8 cellular contexts compared by ENCODE assay signal in genomic region chr16:11977206-11978041, GRCh38. TPM values are rescaled to one million over a fixed set of nuclear protein-coding genes. Genes with fewer than 3 reads are reported as not detected.
DNase-seq lines count a peak whose midpoint lies in the region; TF ChIP-seq lines count a peak whose summit lies in the region.

No MANE protein-coding gene starts in this region.

- H3K4me2 ChIP-seq in BLaER1, result peak overlapping the region; percentile 98

- 0 out of 2 replicates have a peak, but pooled peaks cover 16% of the 10 kb centered on the region for H4K20me1 ChIP-seq in BLaER1

- H3K27ac ChIP-seq in BLaER1 (peak overlapping the region; percentile 87), HUES64 (ENCODE audit: low read depth, low read length) (no peak overlapping the region), iPS-18a (ENCODE audit: low read length) (no peak overlapping the region), spleen (peak overlapping the region; percentile 74 to 91 (median 82))

- intact Hi-C loops in spleen (cut with DNase I; ENCODE audit: low total_unique reads), result loop anchor here (10.0 kb wide), 1 partner anchor 87 kb away; no protein-coding TSS in a partner anchor

- H3K27me3 ChIP-seq in BLaER1 (no peaks in the 10 kb centered on the region), HUES64 (ENCODE audit: insufficient read depth, low read length) (no peaks in the 10 kb centered on the region), iPS-18a (ENCODE audit: control insufficient read depth, insufficient read depth, low read length) (no peaks in the 10 kb centered on the region), spleen (replicated peaks in 1 of 7) (no peaks in the 10 kb centered on the region)

- H3K4me1 ChIP-seq in BLaER1, result peaks cover 42% of the 10 kb centered on the region
- H3K4me1 ChIP-seq in HUES64 (ENCODE audit: insufficient read depth, low read length), result peaks cover 4% of the 10 kb centered on the region; the same call in 1 of the 2 replicates
- H3K4me1 ChIP-seq in iPS-18a (ENCODE audit: control insufficient read depth, low read depth, low read length), result peaks cover 5% of the 10 kb centered on the region
- H3K4me1 ChIP-seq in spleen, result peaks cover 15 to 68% (median 38%) of the 10 kb centered on the region in 6 donors

- H3K4me3 ChIP-seq in BLaER1 (peak overlapping the region; percentile 96), HUES64 (ENCODE audit: low read length) (peak overlapping the region; percentile 99), iPS-18a (ENCODE audit: low read length) (peak overlapping the region; percentile 98), spleen (peak overlapping the region; percentile 64 to 96 (median 85))

- TF ChIP-seq POLR2A in spleen (IDR thresholded peaks at IDR 0.05), result no peak

- DNase-seq in astrocyte of the hippocampus (ENCODE audit: low read depth, low spot score), result peak; percentile 51
- no peak for DNase-seq in spleen
- DNase-seq in GM20000 (ENCODE audit: low spot score), result no peak
- no peak for DNase-seq in stimulated activated CD4-positive, alpha-beta T cell treated with anti-CD3 and anti-CD28 coated beads, Interleukin-12 subunit alpha, Interleukin-12 subunit beta, amount 100 ng/mL, for 4 hours
- no peak for DNase-seq in NCI-H526 treated with DMSO at 0.1 percent for 48 hours (lab: John Stamatoyannopoulos, UW)

- H3K9me3 ChIP-seq in BLaER1 (no peaks in the 10 kb centered on the region), HUES64 (ENCODE audit: insufficient read depth, low read depth, low read length) (no peaks in the 10 kb centered on the region), iPS-18a (ENCODE audit: control insufficient read depth, low read depth, low read length) (no peaks in the 10 kb centered on the region), spleen (no peaks in the 10 kb centered on the region)

- peak overlapping the region; percentile 94 for H3K9ac ChIP-seq in BLaER1
- peak overlapping the region; percentile 64 for H3K9ac ChIP-seq in HUES64 (ENCODE audit: low read depth, low read length)
- H3K9ac ChIP-seq in iPS-18a (ENCODE audit: low read length), result peak overlapping the region; percentile 62

- H3K36me3 ChIP-seq in BLaER1, result no peaks in the 10 kb centered on the region
- no peaks in the 10 kb centered on the region for H3K36me3 ChIP-seq in HUES64 (ENCODE audit: insufficient read depth, low read length)
- no peaks in the 10 kb centered on the region for H3K36me3 ChIP-seq in iPS-18a (ENCODE audit: control insufficient read depth, low read depth, low read length)
- peaks cover 0 to 16% (median 0%) of the 10 kb centered on the region in 6 donors for H3K36me3 ChIP-seq in spleen

- WGBS in HUES64, result 46% methylated on average over 11 of the region's 15 CpGs
- 25 to 34% (median 26%) methylated on average over 15 of the region's 15 CpGs for WGBS in spleen, 5 donors

- no peak for TF ChIP-seq CTCF in spleen (IDR thresholded peaks at IDR 0.05 in 8 of 11, conservative IDR thresholded peaks at IDR 0.05 in 3 of 11)
- no peak for TF ChIP-seq CTCF in GM20000 (IDR thresholded peaks at IDR 0.05; ENCODE audit: extremely low read depth, missing control alignments)

RNA-seq across cellular contexts. Expression of gene SNX29, which starts 0.9 kb away (rescaled TPM):
- 2.7 TPM for polyA plus RNA-seq in HUES64 (2013, experiment 1 of 2)
- polyA plus RNA-seq in HUES64 (2013, experiment 2 of 2), result 4.4 TPM
- 10 to 100 TPM; 42.5 to 91.9 (median 78.5) TPM for total RNA-seq in spleen
- polyA plus RNA-seq in spleen, result 1 to 10 TPM; 5.7 to 6.9 (median 6.9) TPM

RNA-seq across cellular contexts. Expression of gene TNFRSF17, which starts 12.4 kb away (rescaled TPM):
- not detected for polyA plus RNA-seq in HUES64 (2013, experiment 1 of 2)
- polyA plus RNA-seq in HUES64 (2013, experiment 2 of 2), result not detected
- total RNA-seq in spleen, result 10 to 100 TPM in 2 of 7 donors, 1 to 10 TPM in 5; 4.8 to 20.1 (median 7.5) TPM
- polyA plus RNA-seq in spleen, result 10 to 100 TPM in 2 of 3 donors, 1 to 10 TPM in 1; 9.5 to 15.1 (median 14.7) TPM

RNA-seq across cellular contexts. Expression of gene NPIPB2, which starts 35.6 kb away (rescaled TPM):
- polyA plus RNA-seq in HUES64 (2013, experiment 1 of 2), result not detected
- 1.4 TPM for polyA plus RNA-seq in HUES64 (2013, experiment 2 of 2)
- total RNA-seq in spleen, result 10 to 100 TPM in 5 of 7 donors, 1 to 10 TPM in 2; 5.7 to 23.7 (median 13.5) TPM
- 1 to 10 TPM; 4.0 to 6.1 (median 5.1) TPM for polyA plus RNA-seq in spleen

Comparison
In these comparisons a context has a peak if more than half of its experiments do, and no peak if none do; other contexts are left out.
1. H3K27ac ChIP-seq: peak in BLaER1 (single experiment) and spleen (8 of 8); none in HUES64 (single experiment) and iPS-18a (single experiment).
2. Peak in every context shown above with its lines, with median percentiles within 50 percentile points of each other: H3K4me3 ChIP-seq and H3K9ac ChIP-seq.